8 cellular contexts compared by ENCODE assay signal in the genomic region with DNA sequence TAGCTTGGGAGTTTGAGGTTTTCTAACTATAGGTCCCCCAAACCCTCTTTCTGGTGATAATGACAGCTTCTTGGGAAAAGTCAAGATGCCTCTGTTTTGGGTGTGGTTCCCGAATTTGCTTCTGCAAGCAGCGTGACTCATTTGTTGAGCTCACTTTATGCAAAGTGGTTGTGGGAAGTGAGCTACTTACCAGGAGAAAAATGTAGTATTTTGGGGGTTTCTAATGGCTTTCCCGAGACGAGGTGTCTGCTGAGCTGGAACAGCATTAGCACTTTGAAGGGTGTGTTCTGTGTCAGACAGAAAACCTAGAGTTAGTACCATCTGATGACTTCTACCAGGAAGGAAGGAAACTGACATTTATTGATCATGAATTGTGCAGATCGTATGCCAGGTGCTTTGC.
DNase-seq lines count a peak whose midpoint lies in the region; ATAC-seq lines count a peak whose summit lies in the region.

No MANE protein-coding gene starts in this region.

- peak; percentile 88 for ATAC-seq in GM21447 (IDR thresholded peaks at IDR 0.05; ENCODE audit: unreplicated experiment)

- H3K4me1 Mint-ChIP-seq in IgD-negative memory B cell: peaks cover 24 to 33% (median 32%) of the 10 kb centered on the region in 3 donors

- no peaks in the 10 kb centered on the region for H3K27me3 Mint-ChIP-seq in IgD-negative memory B cell

- no peaks in the 10 kb centered on the region for H3K27me3 ChIP-seq in skeletal muscle tissue (ENCODE audit: control insufficient read depth in 3 of 3, insufficient read depth in 3 of 3, low read length in 3 of 3)

- peak overlapping the region; percentile 1 to 95 (median 33) for H3K27ac Mint-ChIP-seq in IgD-negative memory B cell

- no peaks in the 10 kb centered on the region for H3K9me3 ChIP-seq in skeletal muscle tissue (ENCODE audit: control insufficient read depth in 3 of 3, low read length in 3 of 3)

- peak overlapping the region; percentile 95 for H3K27ac ChIP-seq in skeletal muscle tissue (ENCODE audit: low read depth, low read length)

- H3K36me3 Mint-ChIP-seq in IgD-negative memory B cell: peaks cover 3% of the 10 kb centered on the region

- H3K4me1 ChIP-seq in skeletal muscle tissue (ENCODE audit: control insufficient read depth in 3 of 3, insufficient read depth in 3 of 3, low read length in 3 of 3): peaks cover 6 to 17% (median 14%) of the 10 kb centered on the region in 3 donors

- H3K4me3 Mint-ChIP-seq in IgD-negative memory B cell: peak overlapping the region in 3 of 4 donors; percentile 67 to 93 (median 89)

- peaks cover under 1 to 2% (median 1%) of the 10 kb centered on the region in 3 donors for H3K9me3 Mint-ChIP-seq in IgD-negative memory B cell

- no peak overlapping the region for H3K4me3 ChIP-seq in skeletal muscle tissue (ENCODE audit: low read length in 3 of 3)

- peak; percentile 46 for DNase-seq in GM03348 (ENCODE audit: low spot score)
- DNase-seq in amniotic stem cell (lab: John Stamatoyannopoulos, UW): peak; percentile 37
- DNase-seq in NCI-H510A treated with DMSO at 0.1 percent for 48 hours (lab: John Stamatoyannopoulos, UW): no peak
- no peak for DNase-seq in NCI-H1417 (lab: John Stamatoyannopoulos, UW)
- DNase-seq in foreskin melanocyte: no peak

- no peaks in the 10 kb centered on the region for H3K36me3 ChIP-seq in skeletal muscle tissue (ENCODE audit: control insufficient read depth in 3 of 3, insufficient read depth in 3 of 3, low read length in 3 of 3)

- H3K9ac ChIP-seq in skeletal muscle tissue (ENCODE audit: low read depth in 1 of 3, low read length in 3 of 3): peak overlapping the region in 1 of 3 donors; percentile 38

Comparison
In these comparisons a context has a peak if more than half of its experiments do, and no peak if none do; other contexts are left out.
1. DNase-seq: peak in GM03348 (single experiment) and amniotic stem cell (single experiment); none in NCI-H510A treated with DMSO at 0.1 percent for 48 hours (single experiment), NCI-H1417 (0 of 3) and foreskin melanocyte (single experiment).